1 cellular context compared by ENCODE assay signal in genomic region chr13:39132286-39132685, GRCh38.
TF ChIP-seq lines count a peak whose summit lies in the region.

No MANE protein-coding gene starts in this region.

TF ChIP-seq in GM23338, 12 proteins besides CTCF, POLR2A, EP300 and RAD21 (continued from another document):
- TF ChIP-seq, protein P1, sequence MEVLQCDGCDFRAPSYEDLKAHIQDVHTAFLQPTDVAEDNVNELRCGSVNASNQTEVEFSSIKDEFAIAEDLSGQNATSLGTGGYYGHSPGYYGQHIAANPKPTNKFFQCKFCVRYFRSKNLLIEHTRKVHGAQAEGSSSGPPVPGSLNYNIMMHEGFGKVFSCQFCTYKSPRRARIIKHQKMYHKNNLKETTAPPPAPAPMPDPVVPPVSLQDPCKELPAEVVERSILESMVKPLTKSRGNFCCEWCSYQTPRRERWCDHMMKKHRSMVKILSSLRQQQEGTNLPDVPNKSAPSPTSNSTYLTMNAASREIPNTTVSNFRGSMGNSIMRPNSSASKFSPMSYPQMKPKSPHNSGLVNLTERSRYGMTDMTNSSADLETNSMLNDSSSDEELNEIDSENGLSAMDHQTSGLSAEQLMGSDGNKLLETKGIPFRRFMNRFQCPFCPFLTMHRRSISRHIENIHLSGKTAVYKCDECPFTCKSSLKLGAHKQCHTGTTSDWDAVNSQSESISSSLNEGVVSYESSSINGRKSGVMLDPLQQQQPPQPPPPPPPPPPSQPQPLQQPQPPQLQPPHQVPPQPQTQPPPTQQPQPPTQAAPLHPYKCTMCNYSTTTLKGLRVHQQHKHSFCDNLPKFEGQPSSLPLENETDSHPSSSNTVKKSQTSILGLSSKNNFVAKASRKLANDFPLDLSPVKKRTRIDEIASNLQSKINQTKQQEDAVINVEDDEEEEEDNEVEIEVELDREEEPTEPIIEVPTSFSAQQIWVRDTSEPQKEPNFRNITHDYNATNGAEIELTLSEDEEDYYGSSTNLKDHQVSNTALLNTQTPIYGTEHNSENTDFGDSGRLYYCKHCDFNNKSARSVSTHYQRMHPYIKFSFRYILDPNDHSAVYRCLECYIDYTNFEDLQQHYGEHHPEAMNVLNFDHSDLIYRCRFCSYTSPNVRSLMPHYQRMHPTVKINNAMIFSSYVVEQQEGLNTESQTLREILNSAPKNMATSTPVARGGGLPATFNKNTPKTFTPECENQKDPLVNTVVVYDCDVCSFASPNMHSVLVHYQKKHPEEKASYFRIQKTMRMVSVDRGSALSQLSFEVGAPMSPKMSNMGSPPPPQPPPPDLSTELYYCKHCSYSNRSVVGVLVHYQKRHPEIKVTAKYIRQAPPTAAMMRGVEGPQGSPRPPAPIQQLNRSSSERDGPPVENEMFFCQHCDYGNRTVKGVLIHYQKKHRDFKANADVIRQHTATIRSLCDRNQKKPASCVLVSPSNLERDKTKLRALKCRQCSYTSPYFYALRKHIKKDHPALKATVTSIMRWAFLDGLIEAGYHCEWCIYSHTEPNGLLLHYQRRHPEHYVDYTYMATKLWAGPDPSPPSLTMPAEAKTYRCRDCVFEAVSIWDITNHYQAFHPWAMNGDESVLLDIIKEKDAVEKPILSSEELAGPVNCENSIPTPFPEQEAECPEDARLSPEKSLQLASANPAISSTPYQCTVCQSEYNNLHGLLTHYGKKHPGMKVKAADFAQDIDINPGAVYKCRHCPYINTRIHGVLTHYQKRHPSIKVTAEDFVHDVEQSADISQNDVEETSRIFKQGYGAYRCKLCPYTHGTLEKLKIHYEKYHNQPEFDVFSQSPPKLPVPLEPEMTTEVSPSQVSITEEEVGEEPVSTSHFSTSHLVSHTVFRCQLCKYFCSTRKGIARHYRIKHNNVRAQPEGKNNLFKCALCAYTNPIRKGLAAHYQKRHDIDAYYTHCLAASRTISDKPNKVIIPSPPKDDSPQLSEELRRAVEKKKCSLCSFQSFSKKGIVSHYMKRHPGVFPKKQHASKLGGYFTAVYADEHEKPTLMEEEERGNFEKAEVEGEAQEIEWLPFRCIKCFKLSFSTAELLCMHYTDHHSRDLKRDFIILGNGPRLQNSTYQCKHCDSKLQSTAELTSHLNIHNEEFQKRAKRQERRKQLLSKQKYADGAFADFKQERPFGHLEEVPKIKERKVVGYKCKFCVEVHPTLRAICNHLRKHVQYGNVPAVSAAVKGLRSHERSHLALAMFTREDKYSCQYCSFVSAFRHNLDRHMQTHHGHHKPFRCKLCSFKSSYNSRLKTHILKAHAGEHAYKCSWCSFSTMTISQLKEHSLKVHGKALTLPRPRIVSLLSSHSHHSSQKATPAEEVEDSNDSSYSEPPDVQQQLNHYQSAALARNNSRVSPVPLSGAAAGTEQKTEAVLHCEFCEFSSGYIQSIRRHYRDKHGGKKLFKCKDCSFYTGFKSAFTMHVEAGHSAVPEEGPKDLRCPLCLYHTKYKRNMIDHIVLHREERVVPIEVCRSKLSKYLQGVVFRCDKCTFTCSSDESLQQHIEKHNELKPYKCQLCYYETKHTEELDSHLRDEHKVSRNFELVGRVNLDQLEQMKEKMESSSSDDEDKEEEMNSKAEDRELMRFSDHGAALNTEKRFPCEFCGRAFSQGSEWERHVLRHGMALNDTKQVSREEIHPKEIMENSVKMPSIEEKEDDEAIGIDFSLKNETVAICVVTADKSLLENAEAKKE (CRISPR knock-in tag; IDR thresholded peaks at IDR 0.05): no peak
